In the genomic region with DNA sequence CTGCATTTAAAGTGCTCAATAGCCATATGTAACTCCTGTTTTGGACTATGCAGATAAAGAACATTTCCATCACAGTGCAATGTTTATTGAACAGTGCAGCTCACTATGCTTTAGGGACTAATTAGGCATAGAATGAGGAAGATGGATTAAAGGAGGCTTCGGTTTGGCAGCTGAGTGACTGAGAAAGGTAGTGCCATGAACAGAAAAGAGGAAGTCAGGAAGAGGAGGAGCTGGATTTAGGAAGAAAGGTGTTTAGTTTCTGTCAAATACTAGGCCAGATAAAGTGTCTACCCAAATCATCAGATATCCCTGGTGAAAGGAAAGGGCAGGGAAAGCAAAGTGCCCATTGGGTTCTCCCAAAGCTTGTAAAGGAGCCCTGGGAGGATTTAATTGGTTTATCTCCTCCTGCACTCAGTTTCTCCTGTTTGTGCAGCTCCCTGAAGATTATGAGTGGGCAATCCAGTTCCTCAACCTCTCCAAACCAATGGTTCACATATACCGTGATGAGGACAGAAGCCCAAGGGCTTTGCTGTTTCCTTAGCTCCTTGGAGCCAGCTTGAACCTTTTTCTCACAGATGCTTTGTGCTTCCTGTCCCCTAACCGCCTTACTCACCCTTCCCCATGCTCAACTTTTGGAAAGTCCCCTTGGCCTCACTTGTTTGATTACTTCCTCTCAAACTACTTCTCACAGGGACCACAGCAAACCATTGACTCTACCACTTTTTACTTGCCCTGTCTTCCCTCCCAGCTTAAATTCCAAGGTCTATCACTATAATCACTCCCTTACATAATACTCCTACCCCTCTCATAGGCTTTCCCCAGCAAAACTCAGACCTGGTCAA, we compare ENCODE assay signal across 9 cellular contexts. TPM values are rescaled to one million over a fixed set of nuclear protein-coding genes. Genes with fewer than 3 reads are reported as not detected.
DNase-seq lines count a peak whose midpoint lies in the region; ATAC-seq, FAIRE-seq and TF ChIP-seq lines count a peak whose summit lies in the region.
"Had no signal": no experiment of that assay in that cellular context is flagged by ENCODE, and none has a peak within 500 bp of the region (broad histone marks: within the 10 kb centered on the region; RNA-seq: fewer than 3 reads in every experiment).

No MANE protein-coding gene starts in this region.

- peak overlapping the region; percentile 14 for H3K4me2 ChIP-seq in SU-DHL-6 (ENCODE audit: low read depth, low read length, poor library complexity, severe bottlenecking)

- no peak for FAIRE-seq in frontal cortex (lab: Jason Lieb, UNC)
- FAIRE-seq: colon had no signal

- no peak overlapping the region for H3K9ac ChIP-seq in SU-DHL-6 (ENCODE audit: low read length)

- no peaks in the 10 kb centered on the region for H3K9me2 ChIP-seq in SU-DHL-6 (replicated peaks; ENCODE audit: insufficient read depth, low read length)

- peaks cover 13% of the 10 kb centered on the region for H3K79me2 ChIP-seq in SU-DHL-6 (ENCODE audit: insufficient read depth, low read length)

- no peaks in the 10 kb centered on the region for H3K36me3 ChIP-seq in SU-DHL-6 (ENCODE audit: low read length)
- no peaks in the 10 kb centered on the region for H3K36me3 ChIP-seq in Peyer's patch

- H4K20me1 ChIP-seq in SU-DHL-6 (ENCODE audit: low read depth, low read length), result no peaks in the 10 kb centered on the region

- H3K4me1 ChIP-seq in Peyer's patch, result peaks cover 4 to 14% (median 11%) of the 10 kb centered on the region in 4 donors

- no peaks in the 10 kb centered on the region for H3K27me3 ChIP-seq in SU-DHL-6 (ENCODE audit: low read length)
- no peaks in the 10 kb centered on the region for H3K27me3 ChIP-seq in Peyer's patch

- DNase-seq in memory B cell (ENCODE audit: low spot score in 2 of 2) (peak in 1 of 2 donors; percentile 56), Peyer's patch (no peak), globus pallidus (ENCODE audit: low spot score) (no peak), frontal cortex (ENCODE audit: low spot score in 2 of 2) (no peak)

- H3K4me1 Mint-ChIP-seq in memory B cell, result peaks cover 39% of the 10 kb centered on the region

- peak overlapping the region; percentile 66 for H3K27ac Mint-ChIP-seq in memory B cell

- H3K4me3 ChIP-seq in SU-DHL-6 (ENCODE audit: insufficient read depth, low read length, poor library complexity, severe bottlenecking) (no peak overlapping the region), Peyer's patch (no peak overlapping the region)

- H3K36me3 Mint-ChIP-seq in memory B cell, result no peaks in the 10 kb centered on the region

- H3K9me3 ChIP-seq in SU-DHL-6 (ENCODE audit: insufficient read depth, low read length) (no peaks in the 10 kb centered on the region), Peyer's patch (no peaks in the 10 kb centered on the region)

- peak overlapping the region; percentile 9 for H2AFZ ChIP-seq in SU-DHL-6 (ENCODE audit: low read depth, low read length, severe bottlenecking)

- H3K9me3 Mint-ChIP-seq in memory B cell, result no peaks in the 10 kb centered on the region

- H3K4me3 Mint-ChIP-seq in memory B cell, result peak overlapping the region; percentile 61

- H3K27me3 Mint-ChIP-seq in memory B cell, result no peaks in the 10 kb centered on the region

- TF ChIP-seq CTCF in SU-DHL-6 (IDR thresholded peaks at IDR 0.05; ENCODE audit: insufficient read depth, low read length, poor library complexity, severe bottlenecking), result no peak
- TF ChIP-seq CTCF in Peyer's patch (IDR thresholded peaks at IDR 0.05), result no peak

- peaks cover 15% of the 10 kb centered on the region; the same call in 1 of the 2 replicates for H3F3A ChIP-seq in SU-DHL-6 (ENCODE audit: insufficient read depth)

- H3K27ac ChIP-seq in SU-DHL-6 (ENCODE audit: low read depth, low read length), result peak overlapping the region; percentile 11; the same call in 1 of the 2 replicates
- H3K27ac ChIP-seq in Peyer's patch, result peak overlapping the region in 2 of 4 donors; percentile 53 to 64

- TF ChIP-seq POLR2A in Peyer's patch (IDR thresholded peaks at IDR 0.05), result no peak

- ATAC-seq in GM18868 (IDR thresholded peaks at IDR 0.05; ENCODE audit: unreplicated experiment), result peak; percentile 58
- ATAC-seq in HG02938 (IDR thresholded peaks at IDR 0.05; ENCODE audit: unreplicated experiment), result peak; percentile 46
- ATAC-seq in memory B cell (ENCODE audit: low read depth), result peak; percentile 66
- ATAC-seq in HG02623 (IDR thresholded peaks at IDR 0.05; ENCODE audit: unreplicated experiment), result no peak

RNA-seq across cellular contexts. Expression of a gene that starts 3.5 kb away (rescaled TPM):
- total RNA-seq in Peyer's patch (10 to 100 TPM; 16.5 to 66.0 (median 46.2) TPM), frontal cortex (35.1 TPM)
